In the genomic region with DNA sequence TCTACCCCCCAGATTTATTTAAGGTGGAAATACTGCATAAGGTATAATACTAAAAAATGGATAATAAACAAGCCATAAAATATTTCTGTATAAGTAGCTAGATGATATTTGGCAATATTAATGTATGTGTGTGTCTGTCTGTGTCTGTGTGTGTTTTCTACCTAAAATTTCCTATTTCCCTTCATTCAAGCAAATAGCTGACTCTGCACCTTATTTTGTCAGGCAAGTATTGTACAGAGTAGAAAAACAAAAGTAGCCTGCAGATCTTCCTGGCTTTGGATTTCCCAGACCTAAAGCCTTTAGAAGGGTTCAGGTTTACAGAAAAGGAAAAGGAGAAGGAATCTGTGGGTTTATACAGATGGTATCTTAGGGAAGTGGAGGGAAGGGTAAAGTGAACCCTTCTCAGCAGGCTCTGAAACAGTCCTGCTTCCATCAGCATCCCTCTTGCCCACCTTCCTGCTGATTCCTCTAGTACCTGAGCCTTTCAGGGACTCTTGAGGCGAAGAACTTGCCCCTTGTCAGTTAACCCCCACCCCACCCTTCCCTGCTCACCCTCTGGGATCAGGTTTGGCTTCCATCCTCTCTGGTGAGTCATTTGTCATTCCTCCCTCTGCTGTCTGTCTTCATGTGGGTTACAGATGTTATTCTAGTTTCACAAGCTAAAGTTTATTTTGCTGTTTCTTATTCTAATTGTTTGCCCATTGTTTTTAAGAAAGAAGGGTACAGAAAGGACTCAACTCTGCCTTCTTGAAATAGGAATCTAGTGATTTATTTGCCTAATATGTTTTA, we compare ENCODE assay signal across 19 cellular contexts. TPM values are rescaled to one million over a fixed set of nuclear protein-coding genes. Genes with fewer than 3 reads are reported as not detected.
DNase-seq lines count a peak whose midpoint lies in the region; ATAC-seq and TF ChIP-seq lines count a peak whose summit lies in the region.
"Had no signal": no experiment of that assay in that cellular context is flagged by ENCODE, and none has a peak within 500 bp of the region (broad histone marks: within the 10 kb centered on the region; RNA-seq: fewer than 3 reads in every experiment).

No MANE protein-coding gene starts in this region.

- no peak overlapping the region for H3K27ac Mint-ChIP-seq in T-helper 1 cell treated with Interleukin-12 subunit alpha and Interleukin-12 subunit beta and Interleukin-4 antibody, amounts not matched to agents 30 μg/mL and 1 μg/mL, for 36 hours
- H3K27ac Mint-ChIP-seq: IgD-negative memory B cell had no signal

- no peaks in the 10 kb centered on the region for H3K9me3 ChIP-seq in prostate gland
- H3K9me3 ChIP-seq: Caco-2 had no signal

- H3K27me3 ChIP-seq in mesendoderm (ENCODE audit: insufficient read depth, low read length, poor library complexity) (no peaks in the 10 kb centered on the region), prostate gland (replicated peaks; ENCODE audit: insufficient read depth) (no peaks in the 10 kb centered on the region)

- H3K18ac ChIP-seq in mesendoderm (ENCODE audit: low read length) = peak overlapping the region; percentile 29

- peaks cover 68% of the 10 kb centered on the region for H3K4me1 Mint-ChIP-seq in T-helper 1 cell treated with Interleukin-12 subunit alpha and Interleukin-12 subunit beta and Interleukin-4 antibody, amounts not matched to agents 30 μg/mL and 1 μg/mL, for 36 hours (ENCODE audit: low read depth)

- H3K27me3 Mint-ChIP-seq in T-helper 1 cell treated with Interleukin-12 subunit alpha and Interleukin-12 subunit beta and Interleukin-4 antibody, amounts not matched to agents 30 μg/mL and 1 μg/mL, for 36 hours (ENCODE audit: low read depth) = peaks cover 24% of the 10 kb centered on the region
- H3K27me3 Mint-ChIP-seq: IgD-negative memory B cell had no signal

- H3K4me3 Mint-ChIP-seq in T-helper 1 cell treated with Interleukin-12 subunit alpha and Interleukin-12 subunit beta and Interleukin-4 antibody, amounts not matched to agents 30 μg/mL and 1 μg/mL, for 36 hours = peak overlapping the region; percentile 15
- H3K4me3 Mint-ChIP-seq: IgD-negative memory B cell had no signal

- intact Hi-C loops in prostate gland (cut with DNase I) = no loop called here

- H3K4ac ChIP-seq in mesendoderm (ENCODE audit: low read depth, low read length) = no peak overlapping the region

- H2BK15ac ChIP-seq in mesendoderm (replicated peaks; ENCODE audit: low read depth) = no peak overlapping the region

- DNase-seq in T-helper 1 cell (no peak), HT1080 (ENCODE audit: low read depth) (peak; percentile 24), astrocyte of the hippocampus (ENCODE audit: low read depth, low spot score) (peak; percentile 26), mesendoderm (peak; percentile 57), prostate gland (ENCODE audit: low spot score) (no peak), kidney glomerular epithelial cell (lab: John Stamatoyannopoulos, UW) (no peak)
- DNase-seq: activated CD4-positive, alpha-beta T cell treated with anti-CD3 and anti-CD28 coated beads, Interleukin-2, amount 10 ng/mL, durations not matched to agents 24 days and 14 days; activated T-cell treated with anti-CD3 and anti-CD28 coated beads, Interleukin-2, amount 50 U/mL, for 72 hours; anterior cingulate cortex; Caco-2; midbrain; NCI-H1436 treated with DMSO at 0.1 percent for 48 hours; NCI-H510A; nucleus accumbens; substantia nigra had no signal

- ATAC-seq in GM21423 (IDR thresholded peaks at IDR 0.05; ENCODE audit: unreplicated experiment) = no peak

- H3K23ac ChIP-seq in mesendoderm (ENCODE audit: low read length) = no peak overlapping the region

- H3K36me3 ChIP-seq in mesendoderm (ENCODE audit: control insufficient read depth, insufficient read depth, low read length) (no peaks in the 10 kb centered on the region), prostate gland (no peaks in the 10 kb centered on the region)

- H3K27ac ChIP-seq in mesendoderm (ENCODE audit: low read depth, low read length) (no peak overlapping the region), prostate gland (no peak overlapping the region)

- WGBS in mesendoderm (ENCODE audit: extremely low coverage, insufficient coverage, low lambda C conversion rate) = no CpG with 5 or more reads among the region's 1 CpG
- 61% methylated on average over 1 of the region's 1 CpG for WGBS in prostate gland

- H2BK5ac ChIP-seq in mesendoderm (ENCODE audit: low read length) = no peak overlapping the region

- H2BK120ac ChIP-seq in mesendoderm (ENCODE audit: low read depth, low read length) = no peak overlapping the region

- H3K9ac ChIP-seq in mesendoderm (ENCODE audit: low read length) = no peak overlapping the region

- no peaks in the 10 kb centered on the region for H3K79me2 ChIP-seq in mesendoderm (ENCODE audit: control insufficient read depth, insufficient read depth, low read length)

- no peak overlapping the region for H2AK5ac ChIP-seq in mesendoderm (ENCODE audit: low read length)

- no peak for TF ChIP-seq CTCF in prostate gland (IDR thresholded peaks at IDR 0.05)

- H3K9me3 Mint-ChIP-seq in T-helper 1 cell treated with Interleukin-12 subunit alpha and Interleukin-12 subunit beta and Interleukin-4 antibody, amounts not matched to agents 30 μg/mL and 1 μg/mL, for 36 hours = peaks cover 5% of the 10 kb centered on the region
- H3K9me3 Mint-ChIP-seq: activated T-cell treated with anti-CD3 and anti-CD28 coated beads, Interleukin-2, amount 50 U/mL, for 72 hours; IgD-negative memory B cell had no signal

- H4K8ac ChIP-seq in mesendoderm (ENCODE audit: low read depth, low read length) = no peak overlapping the region

- H3K4me2 ChIP-seq in mesendoderm (ENCODE audit: low read length) = no peak overlapping the region

- H3K79me1 ChIP-seq in mesendoderm (ENCODE audit: low read length) = no peaks in the 10 kb centered on the region

- no peak overlapping the region for H3K4me3 ChIP-seq in mesendoderm (ENCODE audit: low read length)
- H3K4me3 ChIP-seq in prostate gland = no peak overlapping the region

- peaks cover 4% of the 10 kb centered on the region for H3K4me1 ChIP-seq in mesendoderm (ENCODE audit: control insufficient read depth, low read depth, low read length)
- no peaks in the 10 kb centered on the region for H3K4me1 ChIP-seq in prostate gland (replicated peaks)

- peak overlapping the region; percentile 12 for H3K56ac ChIP-seq in mesendoderm (ENCODE audit: low read length)

- H3K36me3 Mint-ChIP-seq in T-helper 1 cell treated with Interleukin-12 subunit alpha and Interleukin-12 subunit beta and Interleukin-4 antibody, amounts not matched to agents 30 μg/mL and 1 μg/mL, for 36 hours (ENCODE audit: low read depth) = peaks cover 4% of the 10 kb centered on the region
- H3K36me3 Mint-ChIP-seq: IgD-negative memory B cell had no signal

- no peak for TF ChIP-seq POLR2A in prostate gland (IDR thresholded peaks at IDR 0.05)

- H4K5ac ChIP-seq in mesendoderm (ENCODE audit: low read length) = no peak overlapping the region

RNA-seq across cellular contexts. Expression of a gene that starts 21.7 kb away (rescaled TPM):
- total RNA-seq in HT1080 (2014; rRNA removed; shearing (Covaris generic)) = not detected in 2 replicates
- not detected in 2 replicates for polyA plus RNA-seq in HT1080 (2015; cell fraction: cytosol; rRNA removed)
- polyA plus RNA-seq in HT1080 (2015; cell fraction: nucleus; rRNA removed) = 0.06 TPM in 1 of 2 replicates, not detected in the other
- polyA plus RNA-seq in mesendoderm (2013, experiment 1 of 2) = 44.1 TPM
- 42.9 TPM for polyA plus RNA-seq in mesendoderm (2013, experiment 2 of 2)
- total RNA-seq in prostate gland = 1 to 10 TPM; 1.5 to 1.9 TPM

RNA-seq across cellular contexts. Expression of a gene that starts 36.9 kb away (rescaled TPM):
- 3.2 and 3.5 TPM in 2 replicates for total RNA-seq in HT1080 (2014; rRNA removed; shearing (Covaris generic))
- 1.9 and 2.4 TPM in 2 replicates for polyA plus RNA-seq in HT1080 (2015; cell fraction: cytosol; rRNA removed)
- 10.9 and 11.1 TPM in 2 replicates for polyA plus RNA-seq in HT1080 (2015; cell fraction: nucleus; rRNA removed)
- 0.62 TPM for polyA plus RNA-seq in mesendoderm (2013, experiment 1 of 2)
- 0.64 TPM for polyA plus RNA-seq in mesendoderm (2013, experiment 2 of 2)
- 10 to 100 TPM in 1 of 2 donors, 1 to 10 TPM in 1; 7.6 to 10.7 TPM for total RNA-seq in prostate gland

RNA-seq across cellular contexts. Expression of a gene that starts 58.5 kb away (rescaled TPM):
- total RNA-seq in HT1080 (2014; rRNA removed; shearing (Covaris generic)) = 0.05 TPM in 1 of 2 replicates, not detected in the other
- not detected in 2 replicates for polyA plus RNA-seq in HT1080 (2015; cell fraction: cytosol; rRNA removed)
- 0.04 and 0.14 TPM in 2 replicates for polyA plus RNA-seq in HT1080 (2015; cell fraction: nucleus; rRNA removed)
- 1.3 TPM for polyA plus RNA-seq in mesendoderm (2013, experiment 1 of 2)
- 1.0 TPM for polyA plus RNA-seq in mesendoderm (2013, experiment 2 of 2)
- 1 to 10 TPM in 1 of 2 donors, not detected in 1; 1.5 TPM for total RNA-seq in prostate gland
- total RNA-seq: activated CD4-positive, alpha-beta T cell treated with anti-CD3 and anti-CD28 coated beads, Interleukin-2, amount 10 ng/mL, durations not matched to agents 24 days and 14 days; Caco-2; T-helper 1 cell treated with Interleukin-12 subunit alpha and Interleukin-12 subunit beta and Interleukin-4 antibody, amounts not matched to agents 30 ng/mL and 1 ng/mL, for 36 hours had no signal
- polyA plus RNA-seq: IgD-negative memory B cell had no signal

Comparison
In these comparisons a context has a peak if more than half of its experiments do, and no peak if none do; other contexts are left out.
1. DNase-seq: peak in HT1080 (single experiment), astrocyte of the hippocampus (single experiment) and mesendoderm (single experiment); none in T-helper 1 cell (0 of 5), prostate gland (single experiment) and kidney glomerular epithelial cell (single experiment).